Comparison of ENCODE assay signal across 25 cellular contexts in the genomic region with DNA sequence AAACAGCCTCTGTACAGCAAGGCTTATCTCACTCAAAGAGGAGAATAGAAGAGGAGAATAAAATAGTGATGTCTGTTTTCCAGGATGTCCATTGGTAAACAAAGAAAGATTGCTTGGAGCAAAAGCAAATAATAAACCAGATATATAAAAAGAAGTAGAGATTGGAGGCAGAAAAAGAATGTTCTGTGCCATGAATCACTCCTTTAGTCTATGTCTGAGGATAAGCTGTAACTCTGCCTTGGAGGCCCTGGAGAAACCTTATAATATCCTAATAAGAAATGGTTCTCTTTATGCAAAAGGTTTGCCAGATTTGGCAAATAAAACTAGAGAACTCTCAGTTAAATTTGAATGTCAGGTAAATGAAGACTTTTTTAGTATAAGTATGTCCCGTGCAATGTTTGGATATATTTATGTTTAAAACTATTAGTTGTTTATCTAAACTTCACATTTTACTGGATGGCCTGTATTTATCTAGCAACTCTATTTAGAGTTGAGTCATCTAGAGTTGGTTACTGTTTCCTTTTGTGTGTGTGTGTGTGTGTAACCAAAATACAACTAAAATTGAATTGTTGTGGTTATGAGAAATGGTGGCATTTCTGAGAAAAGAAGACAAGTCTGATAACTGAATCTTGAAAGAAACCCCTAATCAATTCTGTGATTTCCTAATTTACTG.
"Had no signal": no experiment of that assay in that cellular context is flagged by ENCODE, and none has a peak within 500 bp of the region (broad histone marks: within the 10 kb centered on the region; RNA-seq: fewer than 3 reads in every experiment).

No MANE protein-coding gene starts in this region.

- H3K4me1 ChIP-seq: left ventricle myocardium inferior, pancreas, psoas muscle, right atrium auricular region, upper lobe of right lung had no signal

- ATAC-seq: activated naive CD8-positive, alpha-beta T cell treated with anti-CD3 and anti-CD28 coated beads, Interleukin-2, amount 50 U/mL, for 24 hours; pancreas; psoas muscle; stimulated activated naive CD8-positive, alpha-beta T cell treated with anti-CD3 and anti-CD28 coated beads, Interleukin-15, Interleukin-2, amounts not matched to agents 100 U/mL and 50 U/mL, for 24 hours; upper lobe of right lung had no signal

- H3K4me1 Mint-ChIP-seq: activated naive CD8-positive, alpha-beta T cell treated with anti-CD3 and anti-CD28 coated beads, Interleukin-2, amount 50 U/mL, for 24 hours had no signal

- H3K27ac ChIP-seq: epithelial cell of prostate, left ventricle myocardium inferior, neutrophil, pancreas, psoas muscle, right atrium auricular region, upper lobe of right lung had no signal

- H3K4me3 Mint-ChIP-seq: activated CD4-positive, alpha-beta memory T cell treated with anti-CD3 and anti-CD28 coated beads for 36 hours; activated naive CD8-positive, alpha-beta T cell treated with anti-CD3 and anti-CD28 coated beads, Interleukin-2, amount 50 U/mL, for 24 hours; nephron; T-helper 1 cell treated with Interleukin-12 subunit alpha and Interleukin-12 subunit beta and Interleukin-4 antibody, amounts not matched to agents 30 μg/mL and 1 μg/mL, for 36 hours had no signal

- H3K4me3 ChIP-seq: left ventricle myocardium inferior, pancreas, psoas muscle, right atrium auricular region, upper lobe of right lung had no signal

- H3K27me3 Mint-ChIP-seq: activated CD4-positive, alpha-beta memory T cell treated with anti-CD3 and anti-CD28 coated beads for 36 hours; activated naive CD8-positive, alpha-beta T cell treated with anti-CD3 and anti-CD28 coated beads, Interleukin-2, amount 50 U/mL, for 24 hours had no signal

- DNase-seq: activated CD4-positive, alpha-beta memory T cell treated with anti-CD3 and anti-CD28 coated beads for 36 hours; activated CD4-positive, alpha-beta T cell treated with anti-CD3 and anti-CD28 coated beads for 48 hours; activated effector memory CD4-positive, alpha-beta T cell treated with anti-CD3 and anti-CD28 coated beads, Interleukin-2, amount 50 U/mL, for 16 hours; activated naive CD4-positive, alpha-beta T cell treated with anti-CD3 and anti-CD28 coated beads, Interleukin-2, amount 50 U/mL, for 16 hours; activated naive CD8-positive, alpha-beta T cell treated with anti-CD3 and anti-CD28 coated beads, Interleukin-2, amount 50 U/mL, for 24 hours; activated T-cell treated with anti-CD3 and anti-CD28 coated beads for 4 hours; cerebellar nuclear complex; cortex of kidney; foreskin melanocyte; glutamatergic neuron; hippocampal formation; left ventricle myocardium inferior; mammary epithelial cell; pancreas; psoas muscle; stimulated activated CD4-positive, alpha-beta T cell treated with anti-CD3 and anti-CD28 coated beads, Interleukin-12 subunit alpha, Interleukin-12 subunit beta, amount 100 ng/mL, for 4 hours; stimulated activated CD4-positive, alpha-beta T cell treated with anti-CD3 and anti-CD28 coated beads, Interleukin-4, amount 100 ng/mL, for 4 hours; stimulated activated naive CD8-positive, alpha-beta T cell treated with anti-CD3 and anti-CD28 coated beads, Interleukin-15, Interleukin-2, amounts not matched to agents 100 U/mL and 50 U/mL, for 24 hours; T1000; upper lobe of right lung had no signal

- H3K36me3 ChIP-seq: left ventricle myocardium inferior, neutrophil, pancreas, right atrium auricular region, upper lobe of right lung had no signal

- H3K27ac Mint-ChIP-seq: activated CD4-positive, alpha-beta memory T cell treated with anti-CD3 and anti-CD28 coated beads for 36 hours; activated naive CD8-positive, alpha-beta T cell treated with anti-CD3 and anti-CD28 coated beads, Interleukin-2, amount 50 U/mL, for 24 hours; nephron; T-helper 1 cell treated with Interleukin-12 subunit alpha and Interleukin-12 subunit beta and Interleukin-4 antibody, amounts not matched to agents 30 μg/mL and 1 μg/mL, for 36 hours had no signal

- H3K9me3 Mint-ChIP-seq: activated naive CD8-positive, alpha-beta T cell treated with anti-CD3 and anti-CD28 coated beads, Interleukin-2, amount 50 U/mL, for 24 hours; nephron had no signal

- H3K27me3 ChIP-seq: neutrophil, pancreas, right atrium auricular region, upper lobe of right lung had no signal

- H3K9me3 ChIP-seq: left ventricle myocardium inferior, neutrophil, pancreas, psoas muscle, right atrium auricular region, upper lobe of right lung had no signal

- H3K36me3 Mint-ChIP-seq: activated CD4-positive, alpha-beta memory T cell treated with anti-CD3 and anti-CD28 coated beads for 36 hours had no signal
